In the genomic region with DNA sequence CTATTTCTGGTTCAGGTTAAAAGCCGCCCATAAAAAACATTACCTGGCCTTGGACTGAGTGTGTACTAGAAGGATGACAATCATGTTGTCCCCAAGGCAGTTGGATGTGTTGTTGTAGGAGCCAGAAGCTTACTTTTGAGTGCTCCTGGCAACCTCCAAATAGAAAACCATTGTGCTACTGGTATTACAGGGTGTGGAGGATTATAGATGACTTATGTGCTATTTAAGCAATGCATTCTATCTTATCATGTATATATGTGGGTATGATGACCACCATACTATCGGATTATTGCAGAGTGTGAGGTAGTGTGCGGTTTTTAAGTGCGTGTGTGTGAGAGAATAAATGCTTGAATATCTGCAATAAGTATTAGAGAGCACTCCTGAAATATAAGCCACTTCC, we compare ENCODE assay signal across 11 cellular contexts. TPM values are rescaled to one million over a fixed set of nuclear protein-coding genes. Genes with fewer than 3 reads are reported as not detected.
DNase-seq lines count a peak whose midpoint lies in the region; ATAC-seq, FAIRE-seq and TF ChIP-seq lines count a peak whose summit lies in the region.
"Had no signal": no experiment of that assay in that cellular context is flagged by ENCODE, and none has a peak within 500 bp of the region (broad histone marks: within the 10 kb centered on the region; RNA-seq: fewer than 3 reads in every experiment).

No MANE protein-coding gene starts in this region.

- H4K20me1 ChIP-seq in SU-DHL-6 (ENCODE audit: low read depth, low read length) = no peaks in the 10 kb centered on the region

- peaks cover 27% of the 10 kb centered on the region; the same call in 1 of the 2 replicates for H3K79me2 ChIP-seq in SU-DHL-6 (ENCODE audit: insufficient read depth, low read length)

- peaks cover 0 to 6% of the 10 kb centered on the region in 2 donors for H3K9me3 Mint-ChIP-seq in effector memory CD8-positive, alpha-beta T cell
- H3K9me3 Mint-ChIP-seq: mesothelial cell of epicardium had no signal

- H3K4me2 ChIP-seq in SU-DHL-6 (ENCODE audit: low read depth, low read length, poor library complexity, severe bottlenecking) = peak overlapping the region; percentile 71

- no peaks in the 10 kb centered on the region for H3K36me3 ChIP-seq in SU-DHL-6 (ENCODE audit: low read length)

- no peaks in the 10 kb centered on the region for H3K9me2 ChIP-seq in SU-DHL-6 (replicated peaks; ENCODE audit: insufficient read depth, low read length)

- peak overlapping the region; percentile 25 for H3K9ac ChIP-seq in SU-DHL-6 (ENCODE audit: low read length)

- peaks cover 53 to 86% of the 10 kb centered on the region in 2 donors for H3K4me1 Mint-ChIP-seq in effector memory CD8-positive, alpha-beta T cell (ENCODE audit: low read depth in 2 of 2)

- DNase-seq in GM12892 (ENCODE audit: insufficient read length) = no peak
- DNase-seq in effector memory CD8-positive, alpha-beta T cell = no peak
- DNase-seq in stimulated activated naive CD8-positive, alpha-beta T cell treated with anti-CD3 and anti-CD28 coated beads, Interleukin-15, Interleukin-2, amounts not matched to agents 100 U/mL and 50 U/mL, for 24 hours = no peak
- no peak for DNase-seq in NCI-H82 (lab: John Stamatoyannopoulos, UW)
- no peak for DNase-seq in HUDEP-2 (lab: John Stamatoyannopoulos, UW; ENCODE audit: unreplicated experiment in 76 of 76)
- no peak for DNase-seq in NCI-H1694 treated with DMSO at 0.1 percent for 48 hours (lab: John Stamatoyannopoulos, UW)
- DNase-seq: NCI-H1105, retina had no signal

- H3K27ac Mint-ChIP-seq in effector memory CD8-positive, alpha-beta T cell = peak overlapping the region; percentile 72 to 81
- H3K27ac Mint-ChIP-seq: mesothelial cell of epicardium had no signal

- H3K4me3 ChIP-seq in SU-DHL-6 (ENCODE audit: insufficient read depth, low read length, poor library complexity, severe bottlenecking) = peak overlapping the region; percentile 28

- H3K9me3 ChIP-seq in SU-DHL-6 (ENCODE audit: insufficient read depth, low read length) = no peaks in the 10 kb centered on the region

- ATAC-seq in effector memory CD8-positive, alpha-beta T cell (replicated peaks) = peak; percentile 28
- ATAC-seq in stimulated activated naive CD8-positive, alpha-beta T cell treated with anti-CD3 and anti-CD28 coated beads, Interleukin-15, Interleukin-2, amounts not matched to agents 100 U/mL and 50 U/mL, for 24 hours = peak; percentile 39

- no peaks in the 10 kb centered on the region for H3K27me3 Mint-ChIP-seq in effector memory CD8-positive, alpha-beta T cell

- peaks cover 15% of the 10 kb centered on the region; the same call in 1 of the 2 replicates for H3F3A ChIP-seq in SU-DHL-6 (ENCODE audit: insufficient read depth)

- H3K27me3 ChIP-seq in SU-DHL-6 (ENCODE audit: low read length) = no peaks in the 10 kb centered on the region

- peak overlapping the region; percentile 67 for H3K27ac ChIP-seq in SU-DHL-6 (ENCODE audit: low read depth, low read length)

- no peak for TF ChIP-seq CTCF in SU-DHL-6 (IDR thresholded peaks at IDR 0.05; ENCODE audit: insufficient read depth, low read length, poor library complexity, severe bottlenecking)

- no peak for TF ChIP-seq POLR2A in GM12892 (IDR thresholded peaks at IDR 0.05; ENCODE audit: low read depth, low read length)

- H2AFZ ChIP-seq in SU-DHL-6 (ENCODE audit: low read depth, low read length, severe bottlenecking) = no peak overlapping the region

- FAIRE-seq in GM12892 (lab: Jason Lieb, UNC) = peak; percentile 40
- FAIRE-seq: H1 had no signal

- peaks cover 28% of the 10 kb centered on the region for H3K36me3 Mint-ChIP-seq in effector memory CD8-positive, alpha-beta T cell (ENCODE audit: insufficient read depth)
- H3K36me3 Mint-ChIP-seq: mesothelial cell of epicardium had no signal

- H3K4me3 Mint-ChIP-seq in effector memory CD8-positive, alpha-beta T cell = peak overlapping the region; percentile 73 to 77
- H3K4me3 Mint-ChIP-seq: mesothelial cell of epicardium had no signal

RNA-seq across cellular contexts. Expression of gene MBNL1, which starts 11.9 kb away (rescaled TPM):
- polyA plus RNA-seq in GM12892 (2012; ENCODE audit: missing spikeins) = 140 TPM
